In the genomic region with DNA sequence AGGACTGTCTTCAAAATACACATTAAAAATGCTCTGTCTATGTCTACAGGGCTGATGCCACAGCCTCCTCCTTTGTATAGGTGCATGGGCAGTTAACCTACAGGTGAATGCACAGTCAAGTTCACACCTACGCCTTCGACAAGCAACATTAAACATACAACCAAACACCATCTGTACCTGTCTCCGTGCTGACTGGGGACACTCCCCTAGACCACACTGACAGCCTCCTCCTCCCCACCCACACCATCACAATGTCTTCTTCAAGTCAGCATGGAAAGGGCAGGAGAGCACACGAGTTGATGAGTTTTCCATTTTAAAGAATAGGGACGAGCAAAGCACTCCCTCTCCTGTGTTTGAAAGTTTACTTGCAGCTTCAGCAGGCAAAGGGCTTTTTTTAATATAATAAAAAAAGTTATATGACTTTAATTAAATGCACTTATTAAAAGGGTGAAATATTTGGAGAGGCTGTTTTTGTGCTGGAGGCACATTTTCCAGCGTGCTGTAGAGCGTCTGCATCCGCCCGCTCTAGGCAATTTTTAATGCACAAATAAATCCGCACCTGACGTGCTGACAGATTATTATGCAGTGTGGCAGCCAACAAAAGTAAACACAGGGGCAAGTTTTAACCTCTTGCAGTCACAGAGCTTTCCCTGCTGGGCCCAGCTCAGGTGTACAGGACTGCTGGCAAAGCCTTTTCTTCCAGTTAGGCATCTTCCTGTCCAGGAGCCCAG, we compare ENCODE assay signal across 19 cellular contexts.
DNase-seq lines count a peak whose midpoint lies in the region; FAIRE-seq and TF ChIP-seq lines count a peak whose summit lies in the region.
"Had no signal": no experiment of that assay in that cellular context is flagged by ENCODE, and none has a peak within 500 bp of the region (broad histone marks: within the 10 kb centered on the region; RNA-seq: fewer than 3 reads in every experiment).

No MANE protein-coding gene starts in this region.

- H3K27me3 Mint-ChIP-seq in nephron (ENCODE audit: low read depth): peaks cover 18% of the 10 kb centered on the region
- H3K27me3 Mint-ChIP-seq in endothelial cell (ENCODE audit: unreplicated experiment): peaks cover 2% of the 10 kb centered on the region

- H3K4me1 ChIP-seq in HEK293 (ENCODE audit: control insufficient read depth, insufficient read depth, low read length): no peaks in the 10 kb centered on the region
- H3K4me1 ChIP-seq: right atrium auricular region had no signal

- TF ChIP-seq CTCF in HEK293 (tag by site-specific recombination; IDR thresholded peaks at IDR 0.05): no peak
- TF ChIP-seq CTCF in bronchial epithelial cell (IDR thresholded peaks at IDR 0.05; ENCODE audit: insufficient read depth, low read length, severe bottlenecking): no peak
- TF ChIP-seq CTCF in nephron (IDR thresholded peaks at IDR 0.05; ENCODE audit: unreplicated experiment in 3 of 3): no peak
- TF ChIP-seq CTCF in endothelial cell (IDR thresholded peaks at IDR 0.05; ENCODE audit: unreplicated experiment): no peak

- FAIRE-seq in bronchial epithelial cell (lab: Jason Lieb, UNC): no peak

- peak; percentile 46 for DNase-seq in NCI-H345 treated with DMSO at 0.1 percent for 48 hours (lab: John Stamatoyannopoulos, UW; ENCODE audit: unreplicated experiment)
- DNase-seq in bronchial epithelial cell (ENCODE audit: low read depth): peak; percentile 35
- no peak for DNase-seq in endothelial cell (ENCODE audit: low spot score)
- no peak for DNase-seq in activated naive CD4-positive, alpha-beta T cell treated with anti-CD3 and anti-CD28 coated beads, Interleukin-2, amount 50 U/mL, for 16 hours
- no peak for DNase-seq in cerebellar nuclear complex (lab: John Stamatoyannopoulos, UW)
- DNase-seq in AML-193 (lab: John Stamatoyannopoulos, UW): no peak
- DNase-seq: activated naive CD8-positive, alpha-beta T cell treated with anti-CD3 and anti-CD28 coated beads, Interleukin-2, amount 50 U/mL, for 24 hours; activated T-cell treated with anti-CD3 and anti-CD28 coated beads, Interleukin-2, amount 50 U/mL, for 72 hours; CD8-positive, alpha-beta memory T cell; central memory CD4-positive, alpha-beta T cell; hypothalamus; kidney glomerular epithelial cell; NCI-H187 treated with DMSO at 0.1 percent for 48 hours; nucleus accumbens; substantia nigra had no signal

- H3K36me3 Mint-ChIP-seq in nephron (ENCODE audit: low read depth) (peaks cover 4% of the 10 kb centered on the region), endothelial cell (ENCODE audit: low read depth, unreplicated experiment) (no peaks in the 10 kb centered on the region)
- H3K36me3 Mint-ChIP-seq: CD8-positive, alpha-beta memory T cell; mesothelial cell of epicardium had no signal

- CTCF ChIA-PET in HEK293 (lab: Yijun Ruan, JAX): interaction anchor here (0.6 kb wide), 1 partner anchor 114 kb away, joined by 3 read pairs; no protein-coding TSS in a partner anchor

- H3K4me3 Mint-ChIP-seq in nephron: no peak overlapping the region
- no peak overlapping the region for H3K4me3 Mint-ChIP-seq in endothelial cell (ENCODE audit: unreplicated experiment)
- H3K4me3 Mint-ChIP-seq: activated naive CD8-positive, alpha-beta T cell treated with anti-CD3 and anti-CD28 coated beads, Interleukin-2, amount 50 U/mL, for 24 hours; activated T-cell treated with anti-CD3 and anti-CD28 coated beads, Interleukin-2, amount 50 U/mL, for 72 hours; CD8-positive, alpha-beta memory T cell; mesothelial cell of epicardium had no signal

- H3K4me3 ChIP-seq in HEK293 (ENCODE audit: low read depth, low read length) (no peak overlapping the region), bronchial epithelial cell (ENCODE audit: low read depth, low read length) (no peak overlapping the region)
- H3K4me3 ChIP-seq: right atrium auricular region had no signal

- peaks cover 8% of the 10 kb centered on the region for H3K9me3 Mint-ChIP-seq in nephron
- no peaks in the 10 kb centered on the region for H3K9me3 Mint-ChIP-seq in endothelial cell (ENCODE audit: unreplicated experiment)

- H3K36me3 ChIP-seq in HEK293 (ENCODE audit: control insufficient read depth in 2 of 2, insufficient read depth in 1 of 2, low read length in 2 of 2) (no peaks in the 10 kb centered on the region), bronchial epithelial cell (ENCODE audit: control insufficient read depth, insufficient read depth, low read length) (no peaks in the 10 kb centered on the region)
- H3K36me3 ChIP-seq: right atrium auricular region had no signal

- no peaks in the 10 kb centered on the region for H3K27me3 ChIP-seq in bronchial epithelial cell (ENCODE audit: control insufficient read depth, insufficient read depth, low read length)
- H3K27me3 ChIP-seq: right atrium auricular region had no signal

- POLR2A ChIA-PET in HEK293 (lab: Yijun Ruan, JAX): no interaction called here

- 0 out of 2 replicates have a peak, but pooled peaks cover 5% of the 10 kb centered on the region for H3K9me3 ChIP-seq in HEK293 (ENCODE audit: control insufficient read depth, insufficient read depth, low read depth, low read length)

- H3K27ac ChIP-seq in HEK293 (ENCODE audit: extremely low read depth, low read depth, low read length): no peak overlapping the region
- H3K27ac ChIP-seq: right atrium auricular region had no signal

- H3K27ac Mint-ChIP-seq in nephron: peak overlapping the region in 2 of 3 experiments; percentile 43 to 64
- no peak overlapping the region for H3K27ac Mint-ChIP-seq in endothelial cell (ENCODE audit: unreplicated experiment)
- H3K27ac Mint-ChIP-seq: activated naive CD8-positive, alpha-beta T cell treated with anti-CD3 and anti-CD28 coated beads, Interleukin-2, amount 50 U/mL, for 24 hours; activated T-cell treated with anti-CD3 and anti-CD28 coated beads, Interleukin-2, amount 50 U/mL, for 72 hours; mesothelial cell of epicardium had no signal

- H3K4me1 Mint-ChIP-seq in nephron: no peaks in the 10 kb centered on the region
- no peaks in the 10 kb centered on the region for H3K4me1 Mint-ChIP-seq in endothelial cell (ENCODE audit: unreplicated experiment)
- H3K4me1 Mint-ChIP-seq: activated naive CD8-positive, alpha-beta T cell treated with anti-CD3 and anti-CD28 coated beads, Interleukin-2, amount 50 U/mL, for 24 hours; CD8-positive, alpha-beta memory T cell had no signal

TF ChIP-seq in HEK293, 187 proteins besides CTCF, POLR2A, EP300 and RAD21:
- TF ChIP-seq ZNF302 (tag by site-specific recombination; IDR thresholded peaks at IDR 0.05; ENCODE audit: low read depth) (no peak), ZFHX2 (tag by site-specific recombination; conservative IDR thresholded peaks at IDR 0.05) (0 out of 2 replicates have a peak, but pooled peaks have one; percentile 19), ZFP69B (tag by site-specific recombination; IDR thresholded peaks at IDR 0.05) (no peak), ZNF473 (tag by site-specific recombination; IDR thresholded peaks at IDR 0.05) (no peak), GLIS1 (tag by site-specific recombination; IDR thresholded peaks at IDR 0.05) (no peak), ZNF19 (tag by site-specific recombination; IDR thresholded peaks at IDR 0.05; ENCODE audit: low read depth) (no peak), ZNF433 (tag by site-specific recombination; IDR thresholded peaks at IDR 0.05; ENCODE audit: low read depth) (no peak), GLIS2 (tag by site-specific recombination; IDR thresholded peaks at IDR 0.05) (no peak), EGR2 (tag by site-specific recombination; IDR thresholded peaks at IDR 0.05; ENCODE audit: low read depth) (peak; percentile 56), ZNF48 (tag by site-specific recombination; IDR thresholded peaks at IDR 0.05) (no peak), ZNF654 (tag by site-specific recombination; IDR thresholded peaks at IDR 0.05; ENCODE audit: low read depth) (no peak)

Comparison
In these comparisons a context has a peak if more than half of its experiments do, and no peak if none do; other contexts are left out.
1. DNase-seq: peak in NCI-H345 treated with DMSO at 0.1 percent for 48 hours (single experiment) and bronchial epithelial cell (single experiment); none in endothelial cell (single experiment), activated naive CD4-positive, alpha-beta T cell treated with anti-CD3 and anti-CD28 coated beads, Interleukin-2, amount 50 U/mL, for 16 hours (single experiment), cerebellar nuclear complex (0 of 2) and AML-193 (0 of 2).